In the genomic region with DNA sequence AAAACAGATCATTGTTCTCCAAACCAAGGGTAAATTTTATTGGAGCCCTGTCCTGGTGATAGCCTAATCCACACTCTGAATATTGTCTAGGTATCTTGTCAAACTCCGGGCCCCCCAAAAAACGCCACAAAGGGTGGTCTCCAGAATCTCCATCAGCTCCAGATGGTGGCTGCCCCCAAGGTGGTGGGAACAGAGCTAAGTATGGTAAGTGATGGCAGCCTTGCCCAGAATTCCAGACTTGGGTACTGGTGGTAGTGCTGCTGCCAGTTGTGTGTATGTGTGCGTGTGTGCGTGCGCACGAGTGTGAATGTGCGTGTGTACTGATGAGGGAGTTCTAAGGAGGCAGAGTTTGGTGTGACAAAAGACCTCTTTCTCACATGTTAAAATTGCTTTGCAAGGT, we compare ENCODE assay signal across 24 cellular contexts. TPM values are rescaled to one million over a fixed set of nuclear protein-coding genes. Genes with fewer than 3 reads are reported as not detected.
DNase-seq lines count a peak whose midpoint lies in the region; ATAC-seq, FAIRE-seq and TF ChIP-seq lines count a peak whose summit lies in the region.
"Had no signal": no experiment of that assay in that cellular context is flagged by ENCODE, and none has a peak within 500 bp of the region (broad histone marks: within the 10 kb centered on the region; RNA-seq: fewer than 3 reads in every experiment).

No MANE protein-coding gene starts in this region.

- no peak overlapping the region for H3K9ac ChIP-seq in H1 (replicated peaks in 1 of 4; ENCODE audit: extremely low read depth in 1 of 4, low read depth in 3 of 4, low read length in 3 of 4)
- no peak overlapping the region for H3K9ac ChIP-seq in kidney (ENCODE audit: low read length in 2 of 2)
- H3K9ac ChIP-seq: BLaER1 treated with 17β-estradiol and CSF1 and Interleukin-3, amounts not matched to agents 10 nM and 100 nM had no signal

- H3K36me3 ChIP-seq in H1 (ENCODE audit: control insufficient read depth in 2 of 4, insufficient read depth in 4 of 4, low read length in 3 of 4), result no peaks in the 10 kb centered on the region; a peak in 1 of 8 replicates
- no peaks in the 10 kb centered on the region for H3K36me3 ChIP-seq in kidney (ENCODE audit: control insufficient read depth in 1 of 2, insufficient read depth in 2 of 2, low read length in 2 of 2)
- no peaks in the 10 kb centered on the region for H3K36me3 ChIP-seq in sigmoid colon
- no peaks in the 10 kb centered on the region for H3K36me3 ChIP-seq in vagina
- H3K36me3 ChIP-seq: BLaER1 treated with 17β-estradiol and CSF1 and Interleukin-3, amounts not matched to agents 10 nM and 100 nM had no signal

- H2BK5ac ChIP-seq in H1 (ENCODE audit: low read depth, low read length), result no peak overlapping the region; the same call in 1 of the 2 replicates

- H3K4me2 ChIP-seq in H1 (ENCODE audit: insufficient read depth in 1 of 2, low read depth in 2 of 2, low read length in 2 of 2), result no peak overlapping the region

- no peak overlapping the region for H4K8ac ChIP-seq in H1 (ENCODE audit: extremely low read depth, insufficient read depth, low read length)

- no peak overlapping the region for H2BK15ac ChIP-seq in H1 (ENCODE audit: low read length)

- H2AFZ ChIP-seq in H1 (ENCODE audit: low read length), result no peak overlapping the region

- no peak overlapping the region for H3K18ac ChIP-seq in H1 (ENCODE audit: extremely low read depth, low read length)

- 92% methylated on average over 7 of the region's 7 CpGs; no CpG with 5 or more reads in 1 of the 2 experiments for WGBS in H1 (ENCODE audit: extremely low coverage in 1 of 2, insufficient coverage in 1 of 2, insufficient read length in 1 of 2, insufficient replicate concordance in 2 of 2, low coverage in 1 of 2, low lambda C conversion rate in 2 of 2, missing lambda C conversion rate in 1 of 2), 2 experiments
- 91 to 95% methylated on average over 7 of the region's 7 CpGs for WGBS in sigmoid colon, 2 donors

- no peaks in the 10 kb centered on the region for H4K20me1 ChIP-seq in H1 (replicated peaks in 1 of 2; ENCODE audit: control insufficient read depth in 1 of 2, insufficient read depth in 2 of 2, low read length in 2 of 2)

- H2BK120ac ChIP-seq in H1 (replicated peaks; ENCODE audit: low read depth, low read length), result no peak overlapping the region

- TF ChIP-seq EP300 in H1 (IDR thresholded peaks at IDR 0.05; ENCODE audit: borderline replicate concordance in 1 of 2, low read depth in 2 of 2, low read length in 2 of 2) (no peak), sigmoid colon (IDR thresholded peaks at IDR 0.05) (no peak)

- no peak overlapping the region for H3K4me3 ChIP-seq in H1 (ENCODE audit: extremely low read depth in 1 of 4, insufficient read depth in 2 of 4, low read depth in 3 of 4, low read length in 4 of 4)
- no peak overlapping the region for H3K4me3 ChIP-seq in kidney (ENCODE audit: low read length in 2 of 2)
- no peak overlapping the region for H3K4me3 ChIP-seq in sigmoid colon
- H3K4me3 ChIP-seq in vagina, result no peak overlapping the region
- H3K4me3 ChIP-seq: A549; BLaER1 treated with 17β-estradiol and CSF1 and Interleukin-3, amounts not matched to agents 10 nM and 100 nM had no signal

- no peak overlapping the region; the same call in 1 of the 2 replicates for H2BK12ac ChIP-seq in H1 (ENCODE audit: low read depth, low read length)

- no peak for TF ChIP-seq RAD21 in H1 (IDR thresholded peaks at IDR 0.05 in 1 of 2, conservative IDR thresholded peaks at IDR 0.05 in 1 of 2; ENCODE audit: low read depth in 2 of 2, low read length in 2 of 2)

- no peak overlapping the region for H4K5ac ChIP-seq in H1 (ENCODE audit: insufficient read length, low read depth, low read length)

- no peaks in the 10 kb centered on the region for H3K4me1 Mint-ChIP-seq in activated T-helper 17 cell treated with anti-CD3 and anti-CD28 coated beads, Interleukin-2, amount 50 U/mL, for 72 hours
- H3K4me1 Mint-ChIP-seq: B cell had no signal

- no peak overlapping the region for H3K4me3 Mint-ChIP-seq in activated T-helper 17 cell treated with anti-CD3 and anti-CD28 coated beads, Interleukin-2, amount 50 U/mL, for 72 hours
- H3K4me3 Mint-ChIP-seq: B cell; CD4-positive, alpha-beta T cell; CD8-positive, alpha-beta T cell had no signal

- CTCF ChIA-PET in H1 (lab: Charles Lee; ENCODE audit: partially characterized antibody), result interaction anchor here (0.6 to 19.6 kb wide), 33 partner anchors 9 to 454 kb away, joined by 3 to 558 read pairs (median 5); a partner anchor contains a TSS

- H3K27me3 ChIP-seq in H1 (replicated peaks in 1 of 4; ENCODE audit: control insufficient read depth in 3 of 4, extremely low read depth in 1 of 4, insufficient read depth in 3 of 4, low read length in 3 of 4) (no peaks in the 10 kb centered on the region), sigmoid colon (no peaks in the 10 kb centered on the region), vagina (no peaks in the 10 kb centered on the region)
- H3K27me3 ChIP-seq: BLaER1 treated with 17β-estradiol and CSF1 and Interleukin-3, amounts not matched to agents 10 nM and 100 nM had no signal

- no peak overlapping the region for H3K56ac ChIP-seq in H1 (replicated peaks; ENCODE audit: insufficient read length, low read depth, low read length)

- H3K4me1 ChIP-seq in H1 (replicated peaks in 1 of 4; ENCODE audit: control insufficient read depth in 3 of 4, insufficient read depth in 4 of 4, low read length in 3 of 4) (peaks cover 2 to 4% (median 2%) of the 10 kb centered on the region in 4 experiments; a peak in 5 of 7 replicates), kidney (ENCODE audit: control insufficient read depth in 1 of 2, insufficient read depth in 1 of 2, low read depth in 1 of 2, low read length in 2 of 2) (no peaks in the 10 kb centered on the region), sigmoid colon (peaks cover 0 to 10% (median 0%) of the 10 kb centered on the region in 4 donors), vagina (peaks cover 26% of the 10 kb centered on the region)

- FAIRE-seq in H1 (lab: Jason Lieb, UNC), result no peak
- no peak for FAIRE-seq in kidney (lab: Jason Lieb, UNC)
- FAIRE-seq: A549, D721Med, G401.6, GM12891 had no signal

- no peak for ATAC-seq in activated T-helper 17 cell treated with anti-CD3 and anti-CD28 coated beads, Interleukin-2, amount 50 U/mL, for 72 hours (replicated peaks)

- H3K9me3 Mint-ChIP-seq in activated T-helper 17 cell treated with anti-CD3 and anti-CD28 coated beads, Interleukin-2, amount 50 U/mL, for 72 hours, result no peaks in the 10 kb centered on the region
- H3K9me3 Mint-ChIP-seq: CD4-positive, alpha-beta T cell; CD8-positive, alpha-beta T cell had no signal

- H3K4ac ChIP-seq in H1 (replicated peaks; ENCODE audit: insufficient read length, low read depth, low read length), result no peak overlapping the region

- H2AK5ac ChIP-seq in H1 (ENCODE audit: low read depth, low read length), result no peak overlapping the region

- peaks cover 16% of the 10 kb centered on the region for H3K27me3 Mint-ChIP-seq in activated T-helper 17 cell treated with anti-CD3 and anti-CD28 coated beads, Interleukin-2, amount 50 U/mL, for 72 hours

- H4K91ac ChIP-seq in H1 (replicated peaks; ENCODE audit: insufficient read length, low read length), result no peak overlapping the region

- no peaks in the 10 kb centered on the region for H3K79me2 ChIP-seq in H1 (ENCODE audit: control insufficient read depth in 1 of 2, insufficient read depth in 2 of 2, low read length in 2 of 2)

- no peak overlapping the region for H3K14ac ChIP-seq in H1 (ENCODE audit: insufficient read length)

- H3K23me2 ChIP-seq in H1 (ENCODE audit: low read depth, low read length), result no peaks in the 10 kb centered on the region

- H3K36me3 Mint-ChIP-seq in activated T-helper 17 cell treated with anti-CD3 and anti-CD28 coated beads, Interleukin-2, amount 50 U/mL, for 72 hours (ENCODE audit: low read depth), result no peaks in the 10 kb centered on the region
- H3K36me3 Mint-ChIP-seq: CD8-positive, alpha-beta T cell had no signal

- no peak overlapping the region for H3K27ac ChIP-seq in H1 (ENCODE audit: low read depth, low read length)
- H3K27ac ChIP-seq in kidney (ENCODE audit: low read depth in 2 of 2, low read length in 2 of 2), result no peak overlapping the region
- no peak overlapping the region for H3K27ac ChIP-seq in sigmoid colon
- H3K27ac ChIP-seq in vagina, result no peak overlapping the region
- H3K27ac ChIP-seq in substantia nigra (ENCODE audit: low read depth, low read length, poor library complexity, severe bottlenecking), result no peak overlapping the region
- H3K27ac ChIP-seq: 22Rv1; A549; BLaER1 treated with 17β-estradiol and CSF1 and Interleukin-3, amounts not matched to agents 10 nM and 100 nM; C4-2B had no signal

- DNase-seq in H1 (ENCODE audit: low read depth in 1 of 2, low spot score in 2 of 2) (no peak), kidney (peak; percentile 44), sigmoid colon (peak; percentile 50), vagina (ENCODE audit: extremely low spot score in 2 of 2) (no peak), NCI-H2227 (lab: John Stamatoyannopoulos, UW; ENCODE audit: unreplicated experiment) (no peak), substantia nigra (lab: John Stamatoyannopoulos, UW) (no peak), SKM-1 (lab: John Stamatoyannopoulos, UW; ENCODE audit: unreplicated experiment) (no peak)
- DNase-seq: AML-193; Caco-2; Calu3; CD4-positive, alpha-beta T cell; CD8-positive, alpha-beta T cell; DMS79 treated with DMSO at 0.1 percent for 48 hours; GF-D8 had no signal

- TF ChIP-seq POLR2A in H1 (IDR thresholded peaks at IDR 0.05; ENCODE audit: control extremely low read depth in 1 of 2, low read depth in 2 of 2, low read length in 2 of 2), result no peak
- no peak for TF ChIP-seq POLR2A in sigmoid colon (IDR thresholded peaks at IDR 0.05)
- TF ChIP-seq POLR2A in vagina (IDR thresholded peaks at IDR 0.05), result no peak

- no peak overlapping the region for H3K23ac ChIP-seq in H1 (ENCODE audit: insufficient read length)

- peak overlapping the region; percentile 93; the same call in 1 of the 2 replicates for H2BK20ac ChIP-seq in H1 (ENCODE audit: low read length)

- no peaks in the 10 kb centered on the region for H3K79me1 ChIP-seq in H1 (ENCODE audit: low read depth, low read length)

- TF ChIP-seq CTCF in H1 (IDR thresholded peaks at IDR 0.05; ENCODE audit: control extremely low read depth in 1 of 3, insufficient read depth in 1 of 3, low read depth in 1 of 3, low read length in 3 of 3), result no peak
- no peak for TF ChIP-seq CTCF in kidney (IDR thresholded peaks at IDR 0.05; ENCODE audit: borderline replicate concordance, extremely low read depth, insufficient read depth)
- TF ChIP-seq CTCF in sigmoid colon (IDR thresholded peaks at IDR 0.05), result no peak
- no peak for TF ChIP-seq CTCF in vagina (IDR thresholded peaks at IDR 0.05)

- H3K27ac Mint-ChIP-seq in activated T-helper 17 cell treated with anti-CD3 and anti-CD28 coated beads, Interleukin-2, amount 50 U/mL, for 72 hours, result peak overlapping the region; percentile 21
- H3K27ac Mint-ChIP-seq: B cell; CD4-positive, alpha-beta T cell; CD8-positive, alpha-beta T cell had no signal

- H3K9me3 ChIP-seq in H1 (ENCODE audit: insufficient read depth in 2 of 2, low read depth in 1 of 2, low read length in 1 of 2) (no peaks in the 10 kb centered on the region), kidney (ENCODE audit: control insufficient read depth in 1 of 2, low read length in 2 of 2) (no peaks in the 10 kb centered on the region), sigmoid colon (no peaks in the 10 kb centered on the region), vagina (no peaks in the 10 kb centered on the region)
- H3K9me3 ChIP-seq: A549; BLaER1 treated with 17β-estradiol and CSF1 and Interleukin-3, amounts not matched to agents 10 nM and 100 nM; Caco-2 had no signal

- intact Hi-C loops in kidney (cut with DNase I), result no loop called here
- intact Hi-C loops in sigmoid colon (cut with DNase I), result no loop called here
- intact Hi-C loops in vagina (cut with DNase I), result loop anchor here (2.0 kb wide), 1 partner anchor 106 kb away; no protein-coding TSS in a partner anchor

- POLR2A ChIA-PET in H1 (lab: Charles Lee; ENCODE audit: partially characterized antibody), result no interaction called here

RNA-seq across cellular contexts. Expression of a gene that starts 51.2 kb away (rescaled TPM):
- total RNA-seq in activated T-helper 17 cell treated with anti-CD3 and anti-CD28 coated beads, Interleukin-2, amount 50 U/mL, for 72 hours, result 1 to 10 TPM in 1 of 2 donors, under 1 TPM in 1; 0.95 to 1.0 TPM
- total RNA-seq in H1 (2021; fragmentation: NEBNext Ultra II Directional; extraction: Animal tissue kit (Norgen Biotek cat#: 25700)), result 41.7 and 43.4 TPM in 2 replicates
- polyA plus RNA-seq in H1 (2011; rRNA removed) (7.9 and 13.8 TPM in 2 replicates), kidney (ENCODE audit: insufficient read depth, low read depth, low replicate concordance) (1.8 TPM), sigmoid colon (under 1 TPM in 2 of 3 donors, not detected in 1; 0.28 to 0.46 TPM)
- polyA plus RNA-seq in H1 (2011; cell fraction: cytosol; rRNA removed), result 9.9 TPM
- 22.7 TPM for polyA plus RNA-seq in H1 (2011; cell fraction: nucleus; rRNA removed)
- polyA plus RNA-seq in H1 (2012, experiment 1 of 2), result 14.3 to 18.0 TPM (median 16.3 TPM) in 4 replicates
- polyA plus RNA-seq in H1 (2012, experiment 2 of 2), result 8.5 TPM
- polyA plus RNA-seq in H1 (2013, experiment 1 of 2), result 16.9 TPM
- 15.7 TPM for polyA plus RNA-seq in H1 (2013, experiment 2 of 2)
- 23.1 and 26.4 TPM in 2 replicates for polyA minus RNA-seq in H1 (2011; rRNA and poly(A)+ RNA removed)
- polyA minus RNA-seq in H1 (2011; cell fraction: cytosol; rRNA and poly(A)+ RNA removed), result 13.1 TPM
- 21.8 TPM for polyA minus RNA-seq in H1 (2011; cell fraction: nucleus; rRNA and poly(A)+ RNA removed)
- total RNA-seq in kidney (0.98 TPM), sigmoid colon (1 to 10 TPM in 3 of 4 donors, under 1 TPM in 1; 0.71 to 2.5 (median 1.6) TPM), vagina (35.4 TPM)
- polyA plus RNA-seq: BJ had no signal

Comparison
In these comparisons a context has a peak if more than half of its experiments do, and no peak if none do; other contexts are left out.
1. DNase-seq: peak in kidney (single experiment) and sigmoid colon (single experiment); none in H1 (0 of 2), vagina (0 of 2), NCI-H2227 (single experiment), substantia nigra (0 of 49) and SKM-1 (single experiment).
2. RNA of a gene that starts 51.2 kb away (total RNA-seq): 41.7 to 43.4 TPM in H1 and 35.4 TPM in vagina (single experiment); 0.71 to 2.5 TPM in sigmoid colon, 0.95 to 1.0 TPM in activated T-helper 17 cell treated with anti-CD3 and anti-CD28 coated beads, Interleukin-2, amount 50 U/mL, for 72 hours and 0.98 TPM in kidney (single experiment); every median in the first group is over 10 times any median in the second.